Comparison of ENCODE assay signal across 22 cellular contexts in the genomic region with DNA sequence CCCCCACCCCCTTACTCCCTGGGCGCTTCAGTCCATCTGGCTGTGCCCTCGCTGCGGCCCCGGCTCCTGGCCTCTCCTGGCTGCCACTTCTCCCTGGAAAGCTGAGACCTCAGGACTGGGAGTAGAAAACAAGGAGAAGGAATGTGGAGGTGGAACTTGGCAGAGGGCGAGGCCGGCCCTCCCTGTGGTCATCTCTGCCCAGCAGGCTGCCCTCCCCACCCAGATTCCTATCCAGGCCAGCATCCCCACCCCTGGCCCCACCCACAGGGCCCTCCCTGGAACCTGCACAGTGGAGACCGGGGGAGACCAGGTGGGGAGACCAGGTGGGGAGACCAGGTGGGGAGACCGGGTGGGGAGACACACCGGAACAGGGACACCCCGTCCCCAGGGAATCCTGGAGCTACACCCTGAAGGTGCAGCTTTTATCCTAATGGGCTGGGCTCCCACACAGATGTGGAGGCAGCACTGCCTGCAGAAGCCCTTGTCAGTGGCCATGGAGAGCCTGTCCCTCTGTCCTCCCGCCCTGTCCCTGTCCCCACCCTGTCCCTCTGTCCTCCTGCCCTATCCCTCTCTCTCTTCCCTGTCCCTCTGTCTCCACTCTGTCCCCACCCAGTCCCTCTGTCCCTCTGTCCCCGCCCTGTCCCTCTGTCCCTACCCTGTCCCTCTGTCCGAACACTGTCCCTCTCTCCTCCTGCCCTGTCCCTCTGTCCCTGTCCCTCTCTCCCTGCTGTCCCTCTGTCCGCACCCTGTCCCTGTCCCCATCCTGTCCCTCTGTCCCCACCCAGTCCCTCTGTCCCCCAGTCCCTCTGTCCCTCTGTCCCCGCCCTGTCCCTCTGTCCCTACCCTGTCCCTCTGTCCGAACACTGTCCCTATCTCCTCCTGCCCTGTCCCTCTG.
A peak's percentile ranks its signal among the peaks of the same experiment; 100 is the strongest.
DNase-seq lines count a peak whose midpoint lies in the region; ATAC-seq and TF ChIP-seq lines count a peak whose summit lies in the region.
"Had no signal": no experiment of that assay in that cellular context is flagged by ENCODE, and none has a peak within 500 bp of the region (broad histone marks: within the 10 kb centered on the region; RNA-seq: fewer than 3 reads in every experiment).

No MANE protein-coding gene starts in this region.

- no peak for ATAC-seq in activated naive CD8-positive, alpha-beta T cell treated with anti-CD3 and anti-CD28 coated beads, Interleukin-2, amount 10 ng/mL, durations not matched to agents 7 days and 5 days (ENCODE audit: low read depth)
- ATAC-seq in stimulated activated memory B cell treated with anti-CD40 and anti-IgM and Interleukin-4, amounts not matched to agents 10 μg/mL and 1 μg/mL and 100 μg/mL, for 72 hours: peak; percentile 17
- ATAC-seq in gastrocnemius medialis: no peak

- in situ Hi-C loops in gastrocnemius medialis (cut with MboI; ENCODE audit: low sequenced_read_pairs in 4 of 4): no loop called here

- no peaks in the 10 kb centered on the region for H3K4me1 Mint-ChIP-seq in activated naive CD8-positive, alpha-beta T cell treated with anti-CD3 and anti-CD28 coated beads, Interleukin-2, amount 10 ng/mL, durations not matched to agents 7 days and 5 days
- no peaks in the 10 kb centered on the region for H3K4me1 Mint-ChIP-seq in activated naive CD8-positive, alpha-beta T cell treated with anti-CD3 and anti-CD28 coated beads for 36 hours
- no peaks in the 10 kb centered on the region for H3K4me1 Mint-ChIP-seq in stimulated activated memory B cell treated with anti-CD40 and anti-IgM and Interleukin-4, amounts not matched to agents 10 μg/mL and 1 μg/mL and 100 μg/mL, for 72 hours
- H3K4me1 Mint-ChIP-seq: activated CD4-positive, alpha-beta T cell treated with anti-CD3 and anti-CD28 coated beads, Interleukin-2, amount 10 ng/mL, durations not matched to agents 24 days and 14 days; activated naive CD4-positive, alpha-beta T cell treated with anti-CD3 and anti-CD28 coated beads, Interleukin-2, amount 10 ng/mL, durations not matched to agents 7 days and 5 days; CD14-positive monocyte had no signal

- no peaks in the 10 kb centered on the region for H3K36me3 Mint-ChIP-seq in activated naive CD8-positive, alpha-beta T cell treated with anti-CD3 and anti-CD28 coated beads, Interleukin-2, amount 10 ng/mL, durations not matched to agents 7 days and 5 days
- H3K36me3 Mint-ChIP-seq in activated naive CD8-positive, alpha-beta T cell treated with anti-CD3 and anti-CD28 coated beads for 36 hours: no peaks in the 10 kb centered on the region
- H3K36me3 Mint-ChIP-seq in stimulated activated memory B cell treated with anti-CD40 and anti-IgM and Interleukin-4, amounts not matched to agents 10 μg/mL and 1 μg/mL and 100 μg/mL, for 72 hours: no peaks in the 10 kb centered on the region
- H3K36me3 Mint-ChIP-seq: activated naive CD4-positive, alpha-beta T cell treated with anti-CD3 and anti-CD28 coated beads, Interleukin-2, amount 10 ng/mL, durations not matched to agents 7 days and 5 days; brain; CD14-positive monocyte; type B pancreatic cell had no signal

- H3K27me3 ChIP-seq in PC-9 (ENCODE audit: insufficient read depth, low read depth) (peaks cover 18% of the 10 kb centered on the region), gastrocnemius medialis (peaks cover 4 to 13% (median 11%) of the 10 kb centered on the region in 3 donors), esophagus squamous epithelium (peaks cover 0 to 80% (median 0%) of the 10 kb centered on the region in 4 donors)

- H3K27me3 Mint-ChIP-seq in activated naive CD8-positive, alpha-beta T cell treated with anti-CD3 and anti-CD28 coated beads, Interleukin-2, amount 10 ng/mL, durations not matched to agents 7 days and 5 days: no peaks in the 10 kb centered on the region
- peaks cover 36% of the 10 kb centered on the region for H3K27me3 Mint-ChIP-seq in activated naive CD8-positive, alpha-beta T cell treated with anti-CD3 and anti-CD28 coated beads for 36 hours
- peaks cover 52% of the 10 kb centered on the region for H3K27me3 Mint-ChIP-seq in stimulated activated memory B cell treated with anti-CD40 and anti-IgM and Interleukin-4, amounts not matched to agents 10 μg/mL and 1 μg/mL and 100 μg/mL, for 72 hours
- H3K27me3 Mint-ChIP-seq: activated CD4-positive, alpha-beta T cell treated with anti-CD3 and anti-CD28 coated beads, Interleukin-2, amount 10 ng/mL, durations not matched to agents 24 days and 14 days; brain had no signal

- peak overlapping the region; percentile 82 for H3K4me2 ChIP-seq in PC-9

- no peak overlapping the region for H3K4me3 Mint-ChIP-seq in activated naive CD8-positive, alpha-beta T cell treated with anti-CD3 and anti-CD28 coated beads, Interleukin-2, amount 10 ng/mL, durations not matched to agents 7 days and 5 days
- H3K4me3 Mint-ChIP-seq in activated naive CD8-positive, alpha-beta T cell treated with anti-CD3 and anti-CD28 coated beads for 36 hours: no peak overlapping the region
- H3K4me3 Mint-ChIP-seq in stimulated activated memory B cell treated with anti-CD40 and anti-IgM and Interleukin-4, amounts not matched to agents 10 μg/mL and 1 μg/mL and 100 μg/mL, for 72 hours: no peak overlapping the region
- H3K4me3 Mint-ChIP-seq: activated CD4-positive, alpha-beta T cell treated with anti-CD3 and anti-CD28 coated beads, Interleukin-2, amount 10 ng/mL, durations not matched to agents 24 days and 14 days; activated naive CD4-positive, alpha-beta T cell treated with anti-CD3 and anti-CD28 coated beads, Interleukin-2, amount 10 ng/mL, durations not matched to agents 7 days and 5 days; brain; CD14-positive monocyte; neural crest cell; type B pancreatic cell had no signal

- no peaks in the 10 kb centered on the region for H3K9me3 Mint-ChIP-seq in activated naive CD8-positive, alpha-beta T cell treated with anti-CD3 and anti-CD28 coated beads, Interleukin-2, amount 10 ng/mL, durations not matched to agents 7 days and 5 days
- no peaks in the 10 kb centered on the region for H3K9me3 Mint-ChIP-seq in activated naive CD8-positive, alpha-beta T cell treated with anti-CD3 and anti-CD28 coated beads for 36 hours
- H3K9me3 Mint-ChIP-seq in stimulated activated memory B cell treated with anti-CD40 and anti-IgM and Interleukin-4, amounts not matched to agents 10 μg/mL and 1 μg/mL and 100 μg/mL, for 72 hours: no peaks in the 10 kb centered on the region
- H3K9me3 Mint-ChIP-seq: activated CD4-positive, alpha-beta T cell treated with anti-CD3 and anti-CD28 coated beads, Interleukin-2, amount 10 ng/mL, durations not matched to agents 24 days and 14 days; activated naive CD4-positive, alpha-beta T cell treated with anti-CD3 and anti-CD28 coated beads, Interleukin-2, amount 10 ng/mL, durations not matched to agents 7 days and 5 days; CD14-positive monocyte; neural crest cell; type B pancreatic cell had no signal

- H3K27ac ChIP-seq in PC-9 (peak overlapping the region; percentile 78), gastrocnemius medialis (no peak overlapping the region), esophagus squamous epithelium (no peak overlapping the region)

- BruUV-seq in PC-9 (replicated peaks; lab: Mats Ljungman, UMichigan): no TSS peak

- WGBS in esophagus squamous epithelium, 2 donors: 81 to 82% methylated on average over 9 to 11 of the region's 16 CpGs

- no peaks in the 10 kb centered on the region; the same call in 1 of the 2 replicates for H4K20me1 ChIP-seq in PC-9 (ENCODE audit: insufficient read depth)

- H3K36me3 ChIP-seq in PC-9 (ENCODE audit: low read depth): no peaks in the 10 kb centered on the region
- no peaks in the 10 kb centered on the region for H3K36me3 ChIP-seq in gastrocnemius medialis
- no peaks in the 10 kb centered on the region for H3K36me3 ChIP-seq in esophagus squamous epithelium

- DNase-seq in activated naive CD8-positive, alpha-beta T cell treated with anti-CD3 and anti-CD28 coated beads, Interleukin-2, amount 10 ng/mL, durations not matched to agents 7 days and 5 days: peak; percentile 11
- DNase-seq in activated naive CD8-positive, alpha-beta T cell treated with anti-CD3 and anti-CD28 coated beads for 36 hours: no peak
- DNase-seq in PC-9 (peak; percentile 77 to 84), islet precursor cell (peak; percentile 73), gastrocnemius medialis (no peak), esophagus squamous epithelium (lab: John Stamatoyannopoulos, UW) (no peak), NCI-H2029 (lab: John Stamatoyannopoulos, UW) (no peak)
- DNase-seq: activated CD4-positive, alpha-beta T cell treated with anti-CD3 and anti-CD28 coated beads, Interleukin-2, amount 10 ng/mL, durations not matched to agents 24 days and 14 days; activated naive CD4-positive, alpha-beta T cell treated with anti-CD3 and anti-CD28 coated beads, Interleukin-2, amount 10 ng/mL, durations not matched to agents 7 days and 5 days; cortex of kidney; DMS79; KBM-7; NCI-H1092 treated with DMSO at 0.1 percent for 48 hours; NCI-H2107; NCI-H526 treated with DMSO at 0.1 percent for 48 hours; OCI-M1; stimulated activated naive CD4-positive, alpha-beta T cell treated with Interleukin-2 at 50 U/mL for 16 hours had no signal

- peak overlapping the region; percentile 54; the same call in 1 of the 2 replicates for H3K4me3 ChIP-seq in PC-9
- H3K4me3 ChIP-seq in gastrocnemius medialis: no peak overlapping the region
- no peak overlapping the region for H3K4me3 ChIP-seq in esophagus squamous epithelium

- TF ChIP-seq POLR2A in gastrocnemius medialis (IDR thresholded peaks at IDR 0.05): no peak
- no peak for TF ChIP-seq POLR2A in esophagus squamous epithelium (IDR thresholded peaks at IDR 0.05)

- H3K9me3 ChIP-seq in PC-9 (ENCODE audit: insufficient read depth, low read depth) (no peaks in the 10 kb centered on the region), gastrocnemius medialis (no peaks in the 10 kb centered on the region), esophagus squamous epithelium (no peaks in the 10 kb centered on the region)

- CTCF ChIA-PET in PC-9 (lab: Charles Lee): interaction anchor here (1.3 to 1.7 kb wide), 3 partner anchors 34 to 38 kb away, joined by 4 to 6 read pairs (median 5); no protein-coding TSS in a partner anchor

- intact Hi-C loops in PC-9 (cut with micrococcal nuclease; ENCODE audit: unreplicated experiment) (loop anchor here (1.0 to 5.0 kb wide), 4 partner anchors 33 to 155 kb away; a partner anchor contains a TSS), gastrocnemius medialis (cut with DNase I; ENCODE audit: low total_unique reads) (no loop called here), esophagus squamous epithelium (cut with DNase I) (no loop called here)

- H3F3A ChIP-seq in PC-9 (ENCODE audit: insufficient read depth, low read depth): peaks cover 24% of the 10 kb centered on the region

- no peaks in the 10 kb centered on the region for H3K9me2 ChIP-seq in PC-9 (ENCODE audit: insufficient read depth)

- TF ChIP-seq CTCF in PC-9 (conservative IDR thresholded peaks at IDR 0.05): no peak
- TF ChIP-seq CTCF in gastrocnemius medialis (IDR thresholded peaks at IDR 0.05 in 4 of 5, conservative IDR thresholded peaks at IDR 0.05 in 1 of 5): no peak
- TF ChIP-seq CTCF in esophagus squamous epithelium (IDR thresholded peaks at IDR 0.05): no peak

- no peak overlapping the region for H3K27ac Mint-ChIP-seq in activated naive CD8-positive, alpha-beta T cell treated with anti-CD3 and anti-CD28 coated beads, Interleukin-2, amount 10 ng/mL, durations not matched to agents 7 days and 5 days
- H3K27ac Mint-ChIP-seq in activated naive CD8-positive, alpha-beta T cell treated with anti-CD3 and anti-CD28 coated beads for 36 hours: no peak overlapping the region
- no peak overlapping the region for H3K27ac Mint-ChIP-seq in stimulated activated memory B cell treated with anti-CD40 and anti-IgM and Interleukin-4, amounts not matched to agents 10 μg/mL and 1 μg/mL and 100 μg/mL, for 72 hours
- H3K27ac Mint-ChIP-seq: activated CD4-positive, alpha-beta T cell treated with anti-CD3 and anti-CD28 coated beads, Interleukin-2, amount 10 ng/mL, durations not matched to agents 24 days and 14 days; activated naive CD4-positive, alpha-beta T cell treated with anti-CD3 and anti-CD28 coated beads, Interleukin-2, amount 10 ng/mL, durations not matched to agents 7 days and 5 days; brain; CD14-positive monocyte; type B pancreatic cell had no signal

- peaks cover 23% of the 10 kb centered on the region for H3K4me1 ChIP-seq in PC-9 (replicated peaks; ENCODE audit: insufficient read depth)
- peaks cover 0 to 12% of the 10 kb centered on the region in 2 donors for H3K4me1 ChIP-seq in gastrocnemius medialis
- H3K4me1 ChIP-seq in esophagus squamous epithelium: peaks cover 0 to 14% (median 3%) of the 10 kb centered on the region in 3 donors

- H3K79me2 ChIP-seq in PC-9 (ENCODE audit: low read depth): no peaks in the 10 kb centered on the region

- POLR2A ChIA-PET in activated naive CD8-positive, alpha-beta T cell treated with anti-CD3 and anti-CD28 coated beads, Interleukin-2, amount 10 ng/mL, durations not matched to agents 7 days and 5 days (lab: Charles Lee): no interaction called here
- POLR2A ChIA-PET in PC-9 (lab: Charles Lee; ENCODE audit: unreplicated experiment): interaction anchor here (0.6 kb wide), 1 partner anchor 9 kb away, joined by 5 read pairs; no protein-coding TSS in a partner anchor

- no peak overlapping the region for H2AFZ ChIP-seq in PC-9

Comparison
In these comparisons a context has a peak if more than half of its experiments do, and no peak if none do; other contexts are left out.
1. DNase-seq: peak in activated naive CD8-positive, alpha-beta T cell treated with anti-CD3 and anti-CD28 coated beads, Interleukin-2, amount 10 ng/mL, durations not matched to agents 7 days and 5 days (single experiment), PC-9 (2 of 2) and islet precursor cell (single experiment); none in activated naive CD8-positive, alpha-beta T cell treated with anti-CD3 and anti-CD28 coated beads for 36 hours (single experiment), gastrocnemius medialis (0 of 2), esophagus squamous epithelium (single experiment) and NCI-H2029 (single experiment).